In the genomic region with DNA sequence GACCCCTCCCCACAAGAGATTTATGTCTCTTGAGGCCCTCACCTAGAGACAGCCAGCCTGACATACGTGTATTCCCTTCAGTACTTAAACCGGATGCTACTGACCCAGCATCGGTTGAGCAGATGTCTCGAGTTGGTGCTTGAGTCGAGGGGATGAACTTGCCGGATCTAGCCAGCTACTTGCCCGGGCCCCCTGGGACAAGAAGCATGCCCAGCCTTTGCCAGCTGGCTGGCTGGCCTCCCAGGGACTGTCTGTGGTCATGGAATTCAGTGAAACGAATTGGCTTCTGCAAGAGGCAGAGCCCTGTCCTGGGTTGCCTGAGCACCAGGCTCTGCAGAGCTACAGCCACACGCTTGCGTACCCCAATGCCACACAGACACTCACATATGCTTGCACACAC, we compare ENCODE assay signal across 10 cellular contexts. TPM values are rescaled to one million over a fixed set of nuclear protein-coding genes. Genes with fewer than 3 reads are reported as not detected.
DNase-seq lines count a peak whose midpoint lies in the region; ATAC-seq and TF ChIP-seq lines count a peak whose summit lies in the region.
"Had no signal": no experiment of that assay in that cellular context is flagged by ENCODE, and none has a peak within 500 bp of the region (broad histone marks: within the 10 kb centered on the region; RNA-seq: fewer than 3 reads in every experiment).

No MANE protein-coding gene starts in this region.

- H3K27ac ChIP-seq in CD4-positive, CD25-positive, alpha-beta regulatory T cell (ENCODE audit: insufficient read depth, low read length, poor library complexity, severe bottlenecking): peak overlapping the region; percentile 66
- peak overlapping the region; percentile 4 for H3K27ac ChIP-seq in cingulate gyrus (ENCODE audit: low read depth, low read length)
- H3K27ac ChIP-seq in neuronal stem cell (replicated peaks; ENCODE audit: low read length): no peak overlapping the region
- H3K27ac ChIP-seq in hepatocyte: no peak overlapping the region

- no peak overlapping the region for H3K4me3 ChIP-seq in CD4-positive, CD25-positive, alpha-beta regulatory T cell (ENCODE audit: low read depth, low read length)
- no peak overlapping the region for H3K4me3 ChIP-seq in neuronal stem cell (ENCODE audit: low read length in 2 of 2)
- H3K4me3 ChIP-seq in hepatocyte: no peak overlapping the region
- H3K4me3 ChIP-seq: lung had no signal

- H3K9me3 Mint-ChIP-seq in CD4-positive, CD25-positive, alpha-beta regulatory T cell: no peaks in the 10 kb centered on the region

- no peak overlapping the region for H2BK5ac ChIP-seq in neuronal stem cell (ENCODE audit: low read length)

- no peak overlapping the region for H2BK120ac ChIP-seq in neuronal stem cell (ENCODE audit: low read depth, low read length)

- no peak overlapping the region for H4K8ac ChIP-seq in neuronal stem cell (ENCODE audit: low read depth, low read length)

- H3K9me2 ChIP-seq in hepatocyte (replicated peaks; ENCODE audit: insufficient read depth): no peaks in the 10 kb centered on the region

- H4K91ac ChIP-seq in neuronal stem cell (ENCODE audit: low read depth, low read length, poor library complexity): no peak overlapping the region

- peaks cover 35% of the 10 kb centered on the region for H3K36me3 ChIP-seq in CD4-positive, CD25-positive, alpha-beta regulatory T cell (ENCODE audit: control insufficient read depth, insufficient read depth, low read length)
- H3K36me3 ChIP-seq in neuronal stem cell (replicated peaks in 1 of 2; ENCODE audit: control insufficient read depth in 2 of 2, insufficient read depth in 2 of 2, low read length in 2 of 2) (no peaks in the 10 kb centered on the region), hepatocyte (replicated peaks; ENCODE audit: insufficient read depth, low read depth) (no peaks in the 10 kb centered on the region)

- H3K23ac ChIP-seq in neuronal stem cell (ENCODE audit: low read depth, low read length, poor library complexity): no peak overlapping the region

- H3K4me1 Mint-ChIP-seq in CD4-positive, CD25-positive, alpha-beta regulatory T cell: peaks cover 10 to 90% (median 30%) of the 10 kb centered on the region in 4 donors

- peaks cover 52% of the 10 kb centered on the region for H3K4me1 ChIP-seq in CD4-positive, CD25-positive, alpha-beta regulatory T cell (ENCODE audit: control insufficient read depth, insufficient read depth, low read length, poor library complexity, severe bottlenecking)
- H3K4me1 ChIP-seq in neuronal stem cell (ENCODE audit: control insufficient read depth in 2 of 2, insufficient read depth in 1 of 2, low read depth in 1 of 2, low read length in 2 of 2) (peaks cover 8 to 22% of the 10 kb centered on the region in 2 donors), hepatocyte (ENCODE audit: insufficient read depth) (peaks cover 7% of the 10 kb centered on the region)

- H3K9ac ChIP-seq in neuronal stem cell (ENCODE audit: low read depth, low read length, poor library complexity): no peak overlapping the region

- H3K79me2 ChIP-seq in hepatocyte: peaks cover 45% of the 10 kb centered on the region

- no peaks in the 10 kb centered on the region for H3K27me3 Mint-ChIP-seq in CD4-positive, CD25-positive, alpha-beta regulatory T cell

- no peaks in the 10 kb centered on the region for H3K9me3 ChIP-seq in CD4-positive, CD25-positive, alpha-beta regulatory T cell (ENCODE audit: control insufficient read depth in 2 of 2, low read length in 2 of 2)
- H3K9me3 ChIP-seq in neuronal stem cell (replicated peaks in 1 of 2; ENCODE audit: control insufficient read depth in 2 of 2, insufficient read depth in 1 of 2, low read depth in 1 of 2, low read length in 2 of 2) (no peaks in the 10 kb centered on the region), hepatocyte (ENCODE audit: low read depth) (no peaks in the 10 kb centered on the region)

- no peak for TF ChIP-seq CTCF in GM20000 (IDR thresholded peaks at IDR 0.05; ENCODE audit: extremely low read depth, missing control alignments)
- no peak for TF ChIP-seq CTCF in hepatocyte (IDR thresholded peaks at IDR 0.05; ENCODE audit: poor library complexity)

- H3K4me2 ChIP-seq in neuronal stem cell (ENCODE audit: insufficient read depth, low read length, poor library complexity, severe bottlenecking): no peak overlapping the region
- no peak overlapping the region for H3K4me2 ChIP-seq in hepatocyte

- peaks cover 12% of the 10 kb centered on the region for H4K20me1 ChIP-seq in hepatocyte (ENCODE audit: insufficient read depth, poor library complexity, severe bottlenecking)

- H3K4ac ChIP-seq in neuronal stem cell (ENCODE audit: low read length): no peak overlapping the region

- peak overlapping the region; percentile 91 to 95 (median 91) for H3K27ac Mint-ChIP-seq in CD4-positive, CD25-positive, alpha-beta regulatory T cell

- no peak overlapping the region for H3K14ac ChIP-seq in neuronal stem cell (ENCODE audit: low read length)

- H3K36me3 Mint-ChIP-seq in CD4-positive, CD25-positive, alpha-beta regulatory T cell: peaks cover 37% of the 10 kb centered on the region

- H3K18ac ChIP-seq in neuronal stem cell (ENCODE audit: low read length): peak overlapping the region; percentile 31

- DNase-seq in CD4-positive, CD25-positive, alpha-beta regulatory T cell: peak in 1 of 3 donors; percentile 20
- DNase-seq in NCI-H1694 treated with DMSO at 0.1 percent for 48 hours (lab: John Stamatoyannopoulos, UW) (peak; percentile 69), neuronal stem cell (ENCODE audit: low spot score) (no peak), GM20000 (ENCODE audit: low spot score) (no peak), hepatocyte (ENCODE audit: low spot score) (no peak), GDM1 (lab: John Stamatoyannopoulos, UW) (no peak)
- no peak for DNase-seq in activated naive CD4-positive, alpha-beta T cell treated with anti-CD3 and anti-CD28 coated beads, Interleukin-2, amount 50 U/mL, for 16 hours
- DNase-seq: NCI-H526 had no signal

- peak overlapping the region in 3 of 4 donors; percentile 47 to 66 (median 50) for H3K4me3 Mint-ChIP-seq in CD4-positive, CD25-positive, alpha-beta regulatory T cell

- no peak overlapping the region for H2AFZ ChIP-seq in neuronal stem cell (ENCODE audit: low read length)
- no peak overlapping the region for H2AFZ ChIP-seq in hepatocyte

- no CpG with 5 or more reads among the region's 10 CpGs for WGBS in neuronal stem cell (ENCODE audit: extremely low coverage in 2 of 2, insufficient read length in 2 of 2, insufficient replicate concordance in 1 of 2), 2 donors
- WGBS in hepatocyte (ENCODE audit: low lambda C conversion rate, missing lambda C conversion rate): 89% methylated on average over 10 of the region's 10 CpGs

- no peak overlapping the region for H2BK15ac ChIP-seq in neuronal stem cell (ENCODE audit: low read length)

- H3K27me3 ChIP-seq in CD4-positive, CD25-positive, alpha-beta regulatory T cell (ENCODE audit: control insufficient read depth, insufficient read depth, low read length): no peaks in the 10 kb centered on the region
- H3K27me3 ChIP-seq in neuronal stem cell (ENCODE audit: control insufficient read depth in 3 of 3, insufficient read depth in 3 of 3, low read depth in 1 of 3, low read length in 3 of 3): no peaks in the 10 kb centered on the region
- H3K27me3 ChIP-seq in hepatocyte: no peaks in the 10 kb centered on the region

- H2BK12ac ChIP-seq in neuronal stem cell (ENCODE audit: low read length): no peak overlapping the region

- H3K79me1 ChIP-seq in neuronal stem cell (ENCODE audit: low read depth, low read length): no peaks in the 10 kb centered on the region

- no peak overlapping the region for H2AK5ac ChIP-seq in neuronal stem cell (ENCODE audit: low read depth, low read length)

- ATAC-seq in CD4-positive, CD25-positive, alpha-beta regulatory T cell (ENCODE audit: low read depth in 2 of 2): no peak

RNA-seq across cellular contexts. Expression of a gene that starts 35.9 kb away (rescaled TPM):
- 81.0 TPM for total RNA-seq in CD4-positive, CD25-positive, alpha-beta regulatory T cell
- polyA plus RNA-seq in CD4-positive, CD25-positive, alpha-beta regulatory T cell: 10 to 100 TPM in 3 of 4 donors, 1 to 10 TPM in 1; 8.1 to 14.4 (median 11.9) TPM
- 47.2 TPM for polyA plus RNA-seq in neuronal stem cell (2013, experiment 1 of 2)
- 47.4 TPM for polyA plus RNA-seq in neuronal stem cell (2013, experiment 2 of 2)
- 43.8 and 49.5 TPM in 2 replicates for total RNA-seq in hepatocyte
- polyA plus RNA-seq in hepatocyte: 27.9 and 28.3 TPM in 2 replicates

Comparison
In these comparisons a context has a peak if more than half of its experiments do, and no peak if none do; other contexts are left out.
1. H3K27ac ChIP-seq: peak in CD4-positive, CD25-positive, alpha-beta regulatory T cell (single experiment) and cingulate gyrus (single experiment); none in neuronal stem cell (single experiment) and hepatocyte (single experiment).